15 cellular contexts compared by ENCODE assay signal in the genomic region with DNA sequence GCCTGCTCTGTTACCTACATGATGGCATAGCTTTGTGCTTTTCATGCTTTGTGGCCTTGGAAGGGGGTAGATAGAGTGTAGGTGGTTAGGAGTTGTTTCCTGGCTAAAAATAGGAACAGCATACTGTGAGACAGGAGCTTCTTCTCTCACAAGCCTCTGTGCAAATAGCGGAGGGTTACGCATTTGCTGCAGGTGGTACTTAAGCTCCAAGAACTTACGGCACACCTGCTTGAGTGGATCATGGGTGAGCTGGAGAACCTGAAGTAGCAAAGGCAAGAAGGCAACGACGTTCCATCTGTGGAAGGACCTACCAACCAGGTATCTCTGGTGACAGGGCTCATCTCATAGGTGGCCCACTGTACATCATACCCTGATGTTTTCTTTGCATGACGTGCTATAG.
DNase-seq lines count a peak whose midpoint lies in the region; ATAC-seq, FAIRE-seq and TF ChIP-seq lines count a peak whose summit lies in the region.
"Had no signal": no experiment of that assay in that cellular context is flagged by ENCODE, and none has a peak within 500 bp of the region (broad histone marks: within the 10 kb centered on the region; RNA-seq: fewer than 3 reads in every experiment).

No MANE protein-coding gene starts in this region.

- no peak for FAIRE-seq in H54 (lab: Jason Lieb, UNC)
- FAIRE-seq: TTC549 had no signal

- H3K27ac ChIP-seq in duodenal mucosa (ENCODE audit: low read depth, low read length) = peak overlapping the region; percentile 28

- peak overlapping the region in 1 of 2 donors; percentile 34 for H3K9ac ChIP-seq in duodenal mucosa (ENCODE audit: low read depth in 1 of 2, low read length in 2 of 2)

- H3K9me3 ChIP-seq in duodenal mucosa (ENCODE audit: control insufficient read depth in 1 of 2, low read length in 2 of 2) = no peaks in the 10 kb centered on the region

- no peak for TF ChIP-seq POLR2A in H54 (IDR thresholded peaks at IDR 0.05; ENCODE audit: low read depth, low read length)

- peak overlapping the region; percentile 37 to 46 for H3K4me3 ChIP-seq in duodenal mucosa (ENCODE audit: low read depth in 1 of 2, low read length in 2 of 2)

- peaks cover 0 to 12% of the 10 kb centered on the region in 2 donors for H3K4me1 ChIP-seq in duodenal mucosa (ENCODE audit: control insufficient read depth in 1 of 2, insufficient read depth in 2 of 2, low read length in 2 of 2)

- no peaks in the 10 kb centered on the region for H3K36me3 ChIP-seq in duodenal mucosa (ENCODE audit: control insufficient read depth in 1 of 2, insufficient read depth in 2 of 2, low read length in 2 of 2)

- peak; percentile 73 for DNase-seq in DMS53 (lab: John Stamatoyannopoulos, UW)
- peak; percentile 80 for DNase-seq in NCI-H2029 treated with DMSO at 0.1 percent for 48 hours (lab: John Stamatoyannopoulos, UW)
- DNase-seq in DMS153 treated with DMSO at 0.1 percent for 48 hours (lab: John Stamatoyannopoulos, UW; ENCODE audit: unreplicated experiment) = no peak
- DNase-seq in H54 (ENCODE audit: insufficient read length, low spot score) = no peak
- DNase-seq in LoVo (ENCODE audit: low spot score) = no peak
- no peak for DNase-seq in NCI-H1930 (lab: John Stamatoyannopoulos, UW)
- DNase-seq: AML-193; GOT3; NCI-H1436 treated with DMSO at 0.1 percent for 48 hours; stimulated activated naive CD8-positive, alpha-beta T cell treated with anti-CD3 and anti-CD28 coated beads, Interleukin-15, Interleukin-2, amounts not matched to agents 100 U/mL and 50 U/mL, for 24 hours had no signal

- no peaks in the 10 kb centered on the region for H3K27me3 ChIP-seq in duodenal mucosa (ENCODE audit: control insufficient read depth in 1 of 2, insufficient read depth in 2 of 2, low read length in 2 of 2)

- peak; percentile 27 for ATAC-seq in GM18868 (IDR thresholded peaks at IDR 0.05; ENCODE audit: unreplicated experiment)
- ATAC-seq: activated naive CD4-positive, alpha-beta T cell treated with anti-CD3 and anti-CD28 coated beads, Interleukin-2, amount 50 U/mL, for 72 hours; Panc1 had no signal

Comparison
In these comparisons a context has a peak if more than half of its experiments do, and no peak if none do; other contexts are left out.
1. DNase-seq: peak in DMS53 (single experiment) and NCI-H2029 treated with DMSO at 0.1 percent for 48 hours (single experiment); none in DMS153 treated with DMSO at 0.1 percent for 48 hours (single experiment), H54 (single experiment), LoVo (single experiment) and NCI-H1930 (0 of 2).